In the genomic region with DNA sequence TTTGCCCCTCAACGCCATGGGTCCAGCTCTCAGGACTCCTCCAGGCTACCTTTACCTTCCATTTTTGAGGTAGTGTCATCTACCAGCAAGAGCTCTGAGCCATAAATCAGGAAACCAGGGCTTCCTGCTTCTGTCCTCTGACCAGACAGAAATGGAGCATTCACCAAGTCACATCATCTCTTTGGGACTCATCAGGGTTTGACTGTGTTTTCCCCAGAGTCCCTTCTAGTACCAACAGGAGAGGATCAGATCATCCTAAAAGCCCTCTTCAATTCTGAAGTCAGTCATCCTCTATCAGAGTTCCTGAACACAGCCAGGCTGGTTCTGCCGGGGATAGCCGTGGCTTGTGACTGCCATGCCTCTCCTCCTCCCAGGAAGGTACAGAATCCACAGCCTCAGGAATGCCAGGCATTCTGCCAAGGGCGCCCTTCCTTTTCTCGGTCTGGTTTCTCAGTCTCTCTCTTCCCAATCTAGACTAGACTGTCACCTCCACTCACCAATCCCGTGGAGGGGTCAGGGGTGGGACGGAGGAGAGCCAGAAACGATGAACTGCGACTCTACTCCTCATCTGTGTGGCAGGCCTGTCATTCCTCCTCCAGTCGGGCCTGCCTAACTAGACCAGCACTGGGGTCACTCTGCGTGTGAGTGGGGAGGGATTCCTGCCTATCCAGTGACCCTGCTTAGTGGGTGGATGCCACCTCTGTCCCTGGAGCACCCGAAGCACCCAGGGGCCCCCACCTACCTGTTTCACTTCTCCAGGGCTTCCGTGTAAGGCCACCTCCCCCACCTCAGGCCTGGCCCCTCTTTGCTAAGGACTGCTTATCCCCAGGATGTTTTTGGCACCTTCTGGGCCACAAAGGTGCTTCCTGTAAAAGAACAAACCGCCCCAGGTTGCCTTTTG, we compare ENCODE assay signal across 7 cellular contexts. TPM values are rescaled to one million over a fixed set of nuclear protein-coding genes. Genes with fewer than 3 reads are reported as not detected.
DNase-seq lines count a peak whose midpoint lies in the region; ATAC-seq and TF ChIP-seq lines count a peak whose summit lies in the region.

No MANE protein-coding gene starts in this region.

- H2AFZ ChIP-seq in hepatocyte: no peak overlapping the region

- peak; percentile 23 for ATAC-seq in GM19395 (IDR thresholded peaks at IDR 0.05; ENCODE audit: unreplicated experiment)
- no peak for ATAC-seq in GM21737 (IDR thresholded peaks at IDR 0.05; ENCODE audit: unreplicated experiment)

- no peaks in the 10 kb centered on the region for H3K36me3 ChIP-seq in hepatocyte (replicated peaks; ENCODE audit: insufficient read depth, low read depth)

- no peaks in the 10 kb centered on the region for H3K36me3 Mint-ChIP-seq in IgD-negative memory B cell
- no peaks in the 10 kb centered on the region for H3K36me3 Mint-ChIP-seq in activated naive CD4-positive, alpha-beta T cell treated with anti-CD3 and anti-CD28 coated beads, Interleukin-2, amount 50 U/mL, for 24 hours

- no peak overlapping the region for H3K4me3 ChIP-seq in hepatocyte

- H4K20me1 ChIP-seq in hepatocyte (ENCODE audit: insufficient read depth, poor library complexity, severe bottlenecking): no peaks in the 10 kb centered on the region

- peak overlapping the region in 2 of 3 donors; percentile 60 to 87 for H3K27ac Mint-ChIP-seq in IgD-negative memory B cell
- peak overlapping the region; percentile 92 for H3K27ac Mint-ChIP-seq in activated naive CD4-positive, alpha-beta T cell treated with anti-CD3 and anti-CD28 coated beads, Interleukin-2, amount 50 U/mL, for 24 hours

- H3K4me1 ChIP-seq in hepatocyte (ENCODE audit: insufficient read depth): peaks cover 57% of the 10 kb centered on the region

- H3K9me3 ChIP-seq in hepatocyte (ENCODE audit: low read depth): no peaks in the 10 kb centered on the region

- H3K4me3 Mint-ChIP-seq in IgD-negative memory B cell: peak overlapping the region in 2 of 4 donors; percentile 59 to 78
- peak overlapping the region; percentile 72 for H3K4me3 Mint-ChIP-seq in activated naive CD4-positive, alpha-beta T cell treated with anti-CD3 and anti-CD28 coated beads, Interleukin-2, amount 50 U/mL, for 24 hours

- 73% methylated on average over 14 of the region's 14 CpGs for WGBS in hepatocyte (ENCODE audit: low lambda C conversion rate, missing lambda C conversion rate)

- H3K79me2 ChIP-seq in hepatocyte: no peaks in the 10 kb centered on the region

- no peaks in the 10 kb centered on the region for H3K9me3 Mint-ChIP-seq in IgD-negative memory B cell
- H3K9me3 Mint-ChIP-seq in activated naive CD4-positive, alpha-beta T cell treated with anti-CD3 and anti-CD28 coated beads, Interleukin-2, amount 50 U/mL, for 24 hours: no peaks in the 10 kb centered on the region

- DNase-seq in hepatocyte (ENCODE audit: low spot score) (peak; percentile 26), cortex of kidney (lab: John Stamatoyannopoulos, UW) (no peak)
- DNase-seq in stimulated activated CD8-positive, alpha-beta memory T cell treated with anti-CD3 and anti-CD28 coated beads, Interleukin-4, amount 100 ng/mL, for 24 hours (ENCODE audit: low read depth): peak; percentile 12

- peaks cover 20 to 23% (median 22%) of the 10 kb centered on the region in 3 donors for H3K4me1 Mint-ChIP-seq in IgD-negative memory B cell
- peaks cover 53% of the 10 kb centered on the region for H3K4me1 Mint-ChIP-seq in activated naive CD4-positive, alpha-beta T cell treated with anti-CD3 and anti-CD28 coated beads, Interleukin-2, amount 50 U/mL, for 24 hours

- no peaks in the 10 kb centered on the region for H3K27me3 ChIP-seq in hepatocyte

- no peak for TF ChIP-seq CTCF in hepatocyte (IDR thresholded peaks at IDR 0.05; ENCODE audit: poor library complexity)

- no peaks in the 10 kb centered on the region for H3K27me3 Mint-ChIP-seq in IgD-negative memory B cell
- no peaks in the 10 kb centered on the region for H3K27me3 Mint-ChIP-seq in activated naive CD4-positive, alpha-beta T cell treated with anti-CD3 and anti-CD28 coated beads, Interleukin-2, amount 50 U/mL, for 24 hours

- H3K9me2 ChIP-seq in hepatocyte (replicated peaks; ENCODE audit: insufficient read depth): no peaks in the 10 kb centered on the region

- H3K27ac ChIP-seq in hepatocyte: peak overlapping the region; percentile 96

- peak overlapping the region; percentile 50 for H3K4me2 ChIP-seq in hepatocyte

RNA-seq across cellular contexts. Expression of gene CCNL1, which starts 30.9 kb away (rescaled TPM):
- polyA plus RNA-seq in IgD-negative memory B cell (107 TPM), hepatocyte (125 and 172 TPM in 2 replicates)
- 300 and 338 TPM in 2 replicates for total RNA-seq in hepatocyte
